In genomic region chr5:111124793-111125192, GRCh38 we compare ENCODE assay signal across 20 cellular contexts. TPM values are rescaled to one million over a fixed set of nuclear protein-coding genes. Genes with fewer than 3 reads are reported as not detected.
"Had no signal": no experiment of that assay in that cellular context is flagged by ENCODE, and none has a peak within 500 bp of the region (broad histone marks: within the 10 kb centered on the region; RNA-seq: fewer than 3 reads in every experiment).

No MANE protein-coding gene starts in this region.

- H3K9me3 ChIP-seq: colonic mucosa, gastroesophageal sphincter, heart left ventricle, right lobe of liver, upper lobe of right lung had no signal

- H3K4me1 Mint-ChIP-seq: activated B cell treated with CpG ODN at 0.5 μM for 24 hours; activated CD4-positive, alpha-beta T cell treated with anti-CD3 and anti-CD28 coated beads, Interleukin-2, amount 10 ng/mL, durations not matched to agents 7 days and 5 days; central memory CD8-positive, alpha-beta T cell; naive thymus-derived CD4-positive, alpha-beta T cell; stimulated activated memory B cell treated with anti-CD40 and anti-IgM and Interleukin-4, amounts not matched to agents 10 μg/mL and 1 μg/mL and 100 μg/mL, for 72 hours had no signal

- H3K4me3 ChIP-seq: colonic mucosa, gastroesophageal sphincter, heart left ventricle, right lobe of liver, smooth muscle cell, upper lobe of right lung had no signal

- H3K27ac Mint-ChIP-seq: activated B cell treated with CpG ODN at 0.5 μM for 24 hours; activated CD4-positive, alpha-beta T cell treated with anti-CD3 and anti-CD28 coated beads, Interleukin-2, amount 10 ng/mL, durations not matched to agents 7 days and 5 days; activated naive CD8-positive, alpha-beta T cell treated with anti-CD3 and anti-CD28 coated beads, Interleukin-2, amount 50 U/mL, for 24 hours; naive thymus-derived CD4-positive, alpha-beta T cell; stimulated activated memory B cell treated with anti-CD40 and anti-IgM and Interleukin-4, amounts not matched to agents 10 μg/mL and 1 μg/mL and 100 μg/mL, for 72 hours; T-helper 2 cell treated with Interferon-gamma antibody and Interleukin-4, amounts not matched to agents 5 μg/mL and 100 μg/mL, for 36 hours had no signal

- H3K79me2 ChIP-seq: parathyroid adenoma had no signal

- H3K9me3 Mint-ChIP-seq: activated B cell treated with CpG ODN at 0.5 μM for 24 hours; activated CD4-positive, alpha-beta T cell treated with anti-CD3 and anti-CD28 coated beads, Interleukin-2, amount 10 ng/mL, durations not matched to agents 7 days and 5 days; activated naive CD8-positive, alpha-beta T cell treated with anti-CD3 and anti-CD28 coated beads, Interleukin-2, amount 50 U/mL, for 24 hours; activated T-cell treated with anti-CD3 and anti-CD28 coated beads, Interleukin-2, amount 50 U/mL, for 4 hours; central memory CD8-positive, alpha-beta T cell; naive thymus-derived CD4-positive, alpha-beta T cell; stimulated activated memory B cell treated with anti-CD40 and anti-IgM and Interleukin-4, amounts not matched to agents 10 μg/mL and 1 μg/mL and 100 μg/mL, for 72 hours; T-helper 2 cell treated with Interferon-gamma antibody and Interleukin-4, amounts not matched to agents 5 μg/mL and 100 μg/mL, for 36 hours had no signal

- H3K27me3 ChIP-seq: colonic mucosa, gastroesophageal sphincter, heart left ventricle, right lobe of liver, upper lobe of right lung had no signal

- DNase-seq: activated B cell treated with CpG ODN at 0.5 μM for 24 hours; activated CD4-positive, alpha-beta T cell treated with anti-CD3 and anti-CD28 coated beads, Interleukin-2, amount 10 ng/mL, durations not matched to agents 7 days and 5 days; activated CD8-positive, alpha-beta memory T cell treated with anti-CD3 and anti-CD28 coated beads, Interleukin-2, amount 50 U/mL, for 4 hours; activated naive CD8-positive, alpha-beta T cell treated with anti-CD3 and anti-CD28 coated beads, Interleukin-2, amount 50 U/mL, for 24 hours; activated T-cell treated with anti-CD3 and anti-CD28 coated beads, Interleukin-2, amount 50 U/mL, for 4 hours; aorta; colonic mucosa; heart left ventricle; kidney glomerular epithelial cell; mesenchymal stem cell; naive thymus-derived CD4-positive, alpha-beta T cell; right lobe of liver; stimulated activated CD4-positive, alpha-beta T cell treated with anti-CD3 and anti-CD28 coated beads, Interleukin-4, amount 100 ng/mL, for 24 hours; upper lobe of right lung had no signal

- H3K4me1 ChIP-seq: colonic mucosa, gastroesophageal sphincter, heart left ventricle, parathyroid adenoma, right lobe of liver, upper lobe of right lung had no signal

- H3K27me3 Mint-ChIP-seq: activated B cell treated with CpG ODN at 0.5 μM for 24 hours; activated CD4-positive, alpha-beta T cell treated with anti-CD3 and anti-CD28 coated beads, Interleukin-2, amount 10 ng/mL, durations not matched to agents 7 days and 5 days; activated naive CD8-positive, alpha-beta T cell treated with anti-CD3 and anti-CD28 coated beads, Interleukin-2, amount 50 U/mL, for 24 hours; central memory CD8-positive, alpha-beta T cell; naive thymus-derived CD4-positive, alpha-beta T cell; stimulated activated memory B cell treated with anti-CD40 and anti-IgM and Interleukin-4, amounts not matched to agents 10 μg/mL and 1 μg/mL and 100 μg/mL, for 72 hours had no signal

- H3K27ac ChIP-seq: colonic mucosa, gastroesophageal sphincter, heart left ventricle, parathyroid adenoma, right lobe of liver, upper lobe of right lung had no signal

- ATAC-seq: activated naive CD8-positive, alpha-beta T cell treated with anti-CD3 and anti-CD28 coated beads, Interleukin-2, amount 50 U/mL, for 24 hours; gastroesophageal sphincter; heart left ventricle; naive thymus-derived CD4-positive, alpha-beta T cell; right lobe of liver; stimulated activated memory B cell treated with anti-CD40 and anti-IgM and Interleukin-4, amounts not matched to agents 10 μg/mL and 1 μg/mL and 100 μg/mL, for 72 hours; upper lobe of right lung had no signal

- H2AFZ ChIP-seq: parathyroid adenoma had no signal

- H3K4me3 Mint-ChIP-seq: activated B cell treated with CpG ODN at 0.5 μM for 24 hours; activated CD4-positive, alpha-beta T cell treated with anti-CD3 and anti-CD28 coated beads, Interleukin-2, amount 10 ng/mL, durations not matched to agents 7 days and 5 days; activated naive CD8-positive, alpha-beta T cell treated with anti-CD3 and anti-CD28 coated beads, Interleukin-2, amount 50 U/mL, for 24 hours; activated T-cell treated with anti-CD3 and anti-CD28 coated beads, Interleukin-2, amount 50 U/mL, for 4 hours; central memory CD8-positive, alpha-beta T cell; naive thymus-derived CD4-positive, alpha-beta T cell; stimulated activated memory B cell treated with anti-CD40 and anti-IgM and Interleukin-4, amounts not matched to agents 10 μg/mL and 1 μg/mL and 100 μg/mL, for 72 hours; T-helper 2 cell treated with Interferon-gamma antibody and Interleukin-4, amounts not matched to agents 5 μg/mL and 100 μg/mL, for 36 hours had no signal

RNA-seq across cellular contexts. Expression of gene TSLP, which starts 53.3 kb away (rescaled TPM):
- total RNA-seq: activated B cell treated with CpG ODN at 0.5 μM for 24 hours had no signal
- polyA plus RNA-seq: naive thymus-derived CD4-positive, alpha-beta T cell had no signal
